ENCODE assay signal across 8 cellular contexts in the genomic region with DNA sequence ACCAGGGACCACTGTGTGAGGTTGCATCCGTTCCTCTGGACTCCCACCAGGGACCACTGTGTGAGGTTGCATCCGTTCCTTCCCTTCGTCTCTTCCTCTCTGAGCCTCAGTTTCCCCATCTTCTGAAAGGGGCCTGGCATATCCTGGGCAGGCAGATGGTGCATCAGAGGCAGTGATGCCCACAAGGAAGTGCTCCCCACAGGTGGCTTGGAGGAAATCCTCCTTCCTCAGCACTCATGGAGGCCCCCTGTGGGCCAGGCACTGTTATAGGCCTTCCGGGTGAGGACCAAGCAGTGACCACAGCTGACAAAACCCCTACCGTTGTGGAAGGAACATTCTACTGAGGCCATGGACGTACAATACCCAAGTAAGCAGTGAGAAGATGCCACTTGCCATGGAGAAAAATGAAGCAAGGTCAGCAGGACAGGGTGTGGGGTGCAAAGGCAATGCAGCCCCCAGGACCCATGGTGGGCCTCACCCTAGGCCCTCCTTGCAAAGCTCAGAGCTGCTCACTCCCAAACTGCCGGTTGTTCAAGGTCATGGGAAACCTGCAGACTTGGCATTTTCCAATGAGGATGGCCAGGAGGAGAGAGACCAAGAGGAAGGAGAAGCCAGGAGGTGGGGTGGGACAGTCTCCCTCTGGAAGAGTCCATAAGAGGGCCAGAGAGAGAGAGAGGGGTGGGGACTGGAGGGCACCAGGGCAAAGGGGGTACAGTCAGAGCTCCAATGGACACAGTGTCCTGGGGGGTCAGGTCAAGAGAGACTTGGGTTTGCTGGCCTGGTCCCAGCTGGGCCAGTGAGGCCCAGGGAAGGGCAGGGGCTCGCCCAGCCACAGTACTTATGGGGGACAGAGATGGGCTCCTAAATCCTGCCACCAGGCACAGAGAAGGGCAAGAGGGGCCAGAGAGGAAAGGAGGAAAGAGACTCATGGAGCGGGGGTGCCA. TPM values are rescaled to one million over a fixed set of nuclear protein-coding genes. Genes with fewer than 3 reads are reported as not detected.
A peak's percentile ranks its signal among the peaks of the same experiment; 100 is the strongest.
DNase-seq lines count a peak whose midpoint lies in the region; ATAC-seq and TF ChIP-seq lines count a peak whose summit lies in the region.

No MANE protein-coding gene starts in this region.

- no peak overlapping the region for H3K4me3 ChIP-seq in prostate gland

- H3K27ac ChIP-seq in VCaP = no peak overlapping the region
- H3K27ac ChIP-seq in foreskin keratinocyte = peak overlapping the region; percentile 35
- peak overlapping the region; percentile 77 to 80 for H3K27ac ChIP-seq in prostate gland

- TF ChIP-seq CTCF in VCaP (conservative IDR thresholded peaks at IDR 0.05) (peak; percentile 38; the same call in 1 of the 2 replicates), foreskin keratinocyte (conservative IDR thresholded peaks at IDR 0.05) (peak; percentile 47), prostate gland (IDR thresholded peaks at IDR 0.05) (peak in 2 of 4 experiments; percentile 32 to 53)

- H3K4me1 Mint-ChIP-seq in activated T-cell treated with anti-CD3 and anti-CD28 coated beads, Interleukin-2, amount 50 U/mL, for 24 hours (ENCODE audit: low read depth) = peaks cover 25% of the 10 kb centered on the region

- H3K27me3 ChIP-seq in foreskin keratinocyte (no peaks in the 10 kb centered on the region), prostate gland (replicated peaks; ENCODE audit: insufficient read depth) (no peaks in the 10 kb centered on the region)

- H3K4me1 ChIP-seq in foreskin keratinocyte (peaks cover 19% of the 10 kb centered on the region), prostate gland (replicated peaks) (peaks cover 5% of the 10 kb centered on the region)

- no peaks in the 10 kb centered on the region for H3K36me3 ChIP-seq in prostate gland

- no peaks in the 10 kb centered on the region for H3K36me3 Mint-ChIP-seq in activated T-cell treated with anti-CD3 and anti-CD28 coated beads, Interleukin-2, amount 50 U/mL, for 24 hours (ENCODE audit: low read depth)

- intact Hi-C loops in prostate gland (cut with DNase I) = loop anchor here (5.0 kb wide), 1 partner anchor 72 kb away; no protein-coding TSS in a partner anchor

- ATAC-seq in foreskin keratinocyte = no peak

- no peak overlapping the region for H3K27ac Mint-ChIP-seq in activated T-cell treated with anti-CD3 and anti-CD28 coated beads, Interleukin-2, amount 50 U/mL, for 24 hours

- peak overlapping the region; percentile 62 for H3K4me3 Mint-ChIP-seq in activated T-cell treated with anti-CD3 and anti-CD28 coated beads, Interleukin-2, amount 50 U/mL, for 24 hours

- WGBS in prostate gland = 67% methylated on average over 9 of the region's 9 CpGs

- peaks cover 7% of the 10 kb centered on the region for H3K9me3 Mint-ChIP-seq in activated T-cell treated with anti-CD3 and anti-CD28 coated beads, Interleukin-2, amount 50 U/mL, for 24 hours

- DNase-seq in activated T-cell treated with anti-CD3 and anti-CD28 coated beads, Interleukin-2, amount 50 U/mL, for 24 hours = no peak
- DNase-seq in activated T-cell treated with anti-CD3 and anti-CD28 coated beads, Interleukin-2, amount 50 U/mL, for 1 hour = no peak
- DNase-seq in foreskin keratinocyte = no peak
- no peak for DNase-seq in prostate gland (ENCODE audit: low spot score)
- DNase-seq in NCI-H2171 treated with DMSO at 0.1 percent for 48 hours (lab: John Stamatoyannopoulos, UW) = no peak
- DNase-seq in KG1 (lab: John Stamatoyannopoulos, UW) = no peak
- DNase-seq in NOMO-1 treated with DMSO at 0.1 percent for 48 hours (lab: John Stamatoyannopoulos, UW; ENCODE audit: unreplicated experiment) = no peak

- TF ChIP-seq POLR2A in prostate gland (IDR thresholded peaks at IDR 0.05) = no peak

- peaks cover 29% of the 10 kb centered on the region for H3K27me3 Mint-ChIP-seq in activated T-cell treated with anti-CD3 and anti-CD28 coated beads, Interleukin-2, amount 50 U/mL, for 24 hours

- H3K9me3 ChIP-seq in prostate gland = no peaks in the 10 kb centered on the region

RNA-seq across cellular contexts. Expression of a gene that starts 51.1 kb away (rescaled TPM):
- total RNA-seq in foreskin keratinocyte = not detected in 2 replicates
- not detected in 2 replicates for polyA plus RNA-seq in foreskin keratinocyte
- total RNA-seq in prostate gland = not detected

RNA-seq across cellular contexts. Expression of a gene that starts 56.2 kb away (rescaled TPM):
- 64.2 and 70.9 TPM in 2 replicates for total RNA-seq in foreskin keratinocyte
- 130 and 132 TPM in 2 replicates for polyA plus RNA-seq in foreskin keratinocyte
- total RNA-seq in prostate gland = 10 to 100 TPM; 25.4 to 53.7 TPM
